In genomic region chr4:113147498-113148231, GRCh38 we compare ENCODE assay signal across 1 cellular context.
TF ChIP-seq lines count a peak whose summit lies in the region.

No MANE protein-coding gene starts in this region.

TF ChIP-seq in GM23338, 12 proteins besides CTCF, POLR2A, EP300 and RAD21 (continued from another document):
- TF ChIP-seq ZNF114 (CRISPR knock-in tag; IDR thresholded peaks at IDR 0.05) (no peak), STAT1 (IDR thresholded peaks at IDR 0.05; ENCODE audit: unreplicated experiment) (no peak), EZH2 (IDR thresholded peaks at IDR 0.05; ENCODE audit: low read depth, unreplicated experiment) (no peak), CREB1 (CRISPR knock-in tag; IDR thresholded peaks at IDR 0.05; ENCODE audit: low read depth) (no peak), ZNF462 (CRISPR knock-in tag; IDR thresholded peaks at IDR 0.05) (no peak)
